Comparison of ENCODE assay signal across 8 cellular contexts in genomic region chr9:4382722-4383317, GRCh38.
DNase-seq lines count a peak whose midpoint lies in the region; ATAC-seq and TF ChIP-seq lines count a peak whose summit lies in the region.

No MANE protein-coding gene starts in this region.

- H3K27ac Mint-ChIP-seq in activated naive CD4-positive, alpha-beta T cell treated with anti-CD3 and anti-CD28 coated beads for 36 hours: no peak overlapping the region
- no peak overlapping the region for H3K27ac Mint-ChIP-seq in stimulated activated effector memory CD8-positive, alpha-beta T cell treated with anti-CD3 and anti-CD28 coated beads, Interleukin-12 subunit alpha, Interleukin-12 subunit beta, amount 100 ng/mL, for 72 hours

- H3K4me1 ChIP-seq in Peyer's patch (no peaks in the 10 kb centered on the region), smooth muscle cell (ENCODE audit: low read depth) (no peaks in the 10 kb centered on the region)

- TF ChIP-seq POLR2A in Peyer's patch (IDR thresholded peaks at IDR 0.05): no peak

- H3K27me3 ChIP-seq in Peyer's patch (no peaks in the 10 kb centered on the region), smooth muscle cell (ENCODE audit: low read depth) (no peaks in the 10 kb centered on the region)

- H4K20me1 ChIP-seq in smooth muscle cell (ENCODE audit: low read depth): no peaks in the 10 kb centered on the region

- intact Hi-C loops in activated naive CD4-positive, alpha-beta T cell treated with anti-CD3 and anti-CD28 coated beads for 36 hours (cut with micrococcal nuclease): loop anchor here (1.0 to 5.0 kb wide), 4 partner anchors 166 to 604 kb away; partner anchors contain the start of genes AK3 and JAK2

- H2AFZ ChIP-seq in smooth muscle cell (ENCODE audit: low read depth): no peak overlapping the region

- peak in 5 of 6 experiments; percentile 27 to 80 (median 78) for TF ChIP-seq CTCF in Peyer's patch (IDR thresholded peaks at IDR 0.05)
- TF ChIP-seq CTCF in foreskin fibroblast (IDR thresholded peaks at IDR 0.05; ENCODE audit: low read depth, low read length): peak; percentile 55
- peak; percentile 68 for TF ChIP-seq CTCF in smooth muscle cell (IDR thresholded peaks at IDR 0.05; ENCODE audit: borderline replicate concordance, insufficient read depth, poor library complexity, severe bottlenecking)

- no peaks in the 10 kb centered on the region for H3K9me3 Mint-ChIP-seq in activated naive CD4-positive, alpha-beta T cell treated with anti-CD3 and anti-CD28 coated beads for 36 hours
- no peaks in the 10 kb centered on the region for H3K9me3 Mint-ChIP-seq in stimulated activated effector memory CD8-positive, alpha-beta T cell treated with anti-CD3 and anti-CD28 coated beads, Interleukin-12 subunit alpha, Interleukin-12 subunit beta, amount 100 ng/mL, for 72 hours

- H3K27ac ChIP-seq in Peyer's patch (no peak overlapping the region), smooth muscle cell (ENCODE audit: low read depth) (no peak overlapping the region)

- no peaks in the 10 kb centered on the region for H3F3A ChIP-seq in smooth muscle cell (ENCODE audit: low read depth)

- no peaks in the 10 kb centered on the region for H3K79me2 ChIP-seq in smooth muscle cell (ENCODE audit: low read depth)

- H3K36me3 Mint-ChIP-seq in activated naive CD4-positive, alpha-beta T cell treated with anti-CD3 and anti-CD28 coated beads for 36 hours (ENCODE audit: low read depth): no peaks in the 10 kb centered on the region
- H3K36me3 Mint-ChIP-seq in stimulated activated effector memory CD8-positive, alpha-beta T cell treated with anti-CD3 and anti-CD28 coated beads, Interleukin-12 subunit alpha, Interleukin-12 subunit beta, amount 100 ng/mL, for 72 hours: no peaks in the 10 kb centered on the region

- H3K4me3 ChIP-seq in Peyer's patch (no peak overlapping the region), foreskin fibroblast (ENCODE audit: low read depth in 1 of 2, low read length in 2 of 2) (no peak overlapping the region), smooth muscle cell (no peak overlapping the region)

- H3K4me3 Mint-ChIP-seq in activated naive CD4-positive, alpha-beta T cell treated with anti-CD3 and anti-CD28 coated beads for 36 hours: no peak overlapping the region
- H3K4me3 Mint-ChIP-seq in stimulated activated effector memory CD8-positive, alpha-beta T cell treated with anti-CD3 and anti-CD28 coated beads, Interleukin-12 subunit alpha, Interleukin-12 subunit beta, amount 100 ng/mL, for 72 hours: no peak overlapping the region

- CTCF ChIA-PET in activated naive CD4-positive, alpha-beta T cell treated with anti-CD3 and anti-CD28 coated beads for 36 hours (lab: Charles Lee): interaction anchor here (1.2 to 2.5 kb wide), 2 partner anchors 257 to 363 kb away, joined by 3 to 12 read pairs; no protein-coding TSS in a partner anchor

- no peaks in the 10 kb centered on the region for H3K27me3 Mint-ChIP-seq in activated naive CD4-positive, alpha-beta T cell treated with anti-CD3 and anti-CD28 coated beads for 36 hours (ENCODE audit: low read depth)

- peak; percentile 21 for DNase-seq in activated naive CD4-positive, alpha-beta T cell treated with anti-CD3 and anti-CD28 coated beads for 36 hours
- DNase-seq in activated naive CD4-positive, alpha-beta T cell treated with anti-CD3 and anti-CD28 coated beads, Interleukin-2, amount 50 U/mL, for 16 hours: no peak
- DNase-seq in Peyer's patch: peak in 1 of 3 donors; percentile 59
- DNase-seq in foreskin fibroblast: peak; percentile 4 to 58
- DNase-seq in smooth muscle cell (lab: John Stamatoyannopoulos, UW; ENCODE audit: unreplicated experiment): no peak
- DNase-seq in activated CD8-positive, alpha-beta memory T cell treated with anti-CD3 and anti-CD28 coated beads, Interleukin-2, amount 50 U/mL, for 48 hours: no peak
- no peak for DNase-seq in stimulated activated effector memory CD8-positive, alpha-beta T cell treated with anti-CD3 and anti-CD28 coated beads, Interleukin-12 subunit alpha, Interleukin-12 subunit beta, amount 100 ng/mL, for 72 hours (ENCODE audit: low spot score in 2 of 2)

- H3K36me3 ChIP-seq in Peyer's patch: no peaks in the 10 kb centered on the region
- H3K36me3 ChIP-seq in smooth muscle cell (ENCODE audit: low read depth): no peaks in the 10 kb centered on the region

- ATAC-seq in HG02798 (IDR thresholded peaks at IDR 0.05; ENCODE audit: poor library complexity, unreplicated experiment): peak; percentile 55
- no peak for ATAC-seq in stimulated activated effector memory CD8-positive, alpha-beta T cell treated with anti-CD3 and anti-CD28 coated beads, Interleukin-12 subunit alpha, Interleukin-12 subunit beta, amount 100 ng/mL, for 72 hours

- H3K4me2 ChIP-seq in smooth muscle cell: no peak overlapping the region

- WGBS in smooth muscle cell (ENCODE audit: low lambda C conversion rate): 70% methylated on average over 4 of the region's 4 CpGs

- H3K9me3 ChIP-seq in Peyer's patch (no peaks in the 10 kb centered on the region), smooth muscle cell (replicated peaks; ENCODE audit: low read depth) (no peaks in the 10 kb centered on the region)

- peaks cover 1% of the 10 kb centered on the region for H3K4me1 Mint-ChIP-seq in activated naive CD4-positive, alpha-beta T cell treated with anti-CD3 and anti-CD28 coated beads for 36 hours (ENCODE audit: low read depth)
- H3K4me1 Mint-ChIP-seq in stimulated activated effector memory CD8-positive, alpha-beta T cell treated with anti-CD3 and anti-CD28 coated beads, Interleukin-12 subunit alpha, Interleukin-12 subunit beta, amount 100 ng/mL, for 72 hours: no peaks in the 10 kb centered on the region

- H3K9ac ChIP-seq in smooth muscle cell (ENCODE audit: low read depth): no peak overlapping the region

Comparison
In these comparisons a context has a peak if more than half of its experiments do, and no peak if none do; other contexts are left out.
1. DNase-seq: peak in activated naive CD4-positive, alpha-beta T cell treated with anti-CD3 and anti-CD28 coated beads for 36 hours (single experiment) and foreskin fibroblast (2 of 2); none in activated naive CD4-positive, alpha-beta T cell treated with anti-CD3 and anti-CD28 coated beads, Interleukin-2, amount 50 U/mL, for 16 hours (single experiment), smooth muscle cell (single experiment), activated CD8-positive, alpha-beta memory T cell treated with anti-CD3 and anti-CD28 coated beads, Interleukin-2, amount 50 U/mL, for 48 hours (single experiment) and stimulated activated effector memory CD8-positive, alpha-beta T cell treated with anti-CD3 and anti-CD28 coated beads, Interleukin-12 subunit alpha, Interleukin-12 subunit beta, amount 100 ng/mL, for 72 hours (0 of 2).
2. Peak in every context shown above with its lines, with median percentiles within 50 percentile points of each other: CTCF ChIP-seq.